In the genomic region with DNA sequence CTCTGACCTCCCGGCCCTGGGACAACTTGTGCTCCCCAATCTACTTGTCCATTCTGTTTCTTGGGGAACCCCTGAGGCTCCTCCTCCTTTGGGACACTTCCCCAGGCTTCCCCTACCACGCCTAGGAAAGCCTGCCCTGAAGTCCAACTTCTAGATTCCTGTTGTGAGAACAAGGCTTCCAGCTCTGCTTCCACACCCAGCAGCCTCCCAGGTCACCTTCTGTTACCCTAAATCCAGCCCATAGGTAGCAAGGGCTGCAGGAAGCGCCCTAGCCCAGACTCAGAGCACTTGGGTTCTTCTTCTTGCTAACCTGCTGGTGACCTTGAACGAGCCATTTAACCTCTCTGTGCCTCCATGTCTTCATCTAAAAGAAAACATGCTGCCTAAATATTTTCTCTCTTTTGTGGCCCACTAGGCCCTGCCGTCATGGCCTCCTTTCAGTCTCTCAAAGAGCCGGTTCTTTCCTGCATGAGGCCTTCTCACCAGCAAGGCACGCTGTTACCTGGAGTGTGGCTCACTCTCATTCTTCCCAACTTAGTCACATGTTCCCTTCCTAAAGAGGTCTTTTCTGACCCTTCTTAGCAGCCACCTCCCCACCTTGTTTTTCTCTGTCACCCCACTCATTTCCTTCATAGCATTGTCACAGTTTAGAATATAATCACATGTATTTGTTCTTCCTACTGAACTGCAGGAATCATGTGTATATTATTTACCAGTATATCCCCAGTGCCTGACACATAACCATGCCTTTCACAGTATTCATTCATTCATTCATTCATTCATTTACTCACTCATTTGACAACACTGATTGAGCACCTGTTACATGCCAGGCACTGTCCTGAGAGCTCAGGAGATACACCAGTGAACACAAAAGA, we compare ENCODE assay signal across 9 cellular contexts. TPM values are rescaled to one million over a fixed set of nuclear protein-coding genes. Genes with fewer than 3 reads are reported as not detected.
DNase-seq lines count a peak whose midpoint lies in the region; ATAC-seq, FAIRE-seq and TF ChIP-seq lines count a peak whose summit lies in the region.
"Had no signal": no experiment of that assay in that cellular context is flagged by ENCODE, and none has a peak within 500 bp of the region (broad histone marks: within the 10 kb centered on the region; RNA-seq: fewer than 3 reads in every experiment).

No MANE protein-coding gene starts in this region.

- H3K4me1 ChIP-seq in kidney (ENCODE audit: control insufficient read depth in 1 of 2, insufficient read depth in 1 of 2, low read depth in 1 of 2, low read length in 2 of 2), result peaks cover 20 to 44% of the 10 kb centered on the region in 2 donors
- H3K4me1 ChIP-seq in stomach smooth muscle (ENCODE audit: control insufficient read depth, insufficient read depth, low read length), result peaks cover 47% of the 10 kb centered on the region

- H3K36me3 ChIP-seq in kidney (ENCODE audit: control insufficient read depth in 1 of 2, insufficient read depth in 2 of 2, low read length in 2 of 2), result peaks cover 7 to 12% of the 10 kb centered on the region in 2 donors
- peaks cover 11 to 14% of the 10 kb centered on the region in 2 donors for H3K36me3 ChIP-seq in stomach smooth muscle (ENCODE audit: control insufficient read depth in 2 of 2, insufficient read depth in 2 of 2, low read length in 2 of 2)

- intact Hi-C loops in activated T-helper 2 cell treated with anti-CD3 and anti-CD28 coated beads, Interferon-gamma antibody, Interleukin-2, Interleukin-4, amounts not matched to agents 10 μg/mL and 5 μg/mL and 100 μg/mL, durations not matched to agents 14 hours and 24 hours and 36 hours (cut with micrococcal nuclease), result loop anchor here (2.0 kb wide), 1 partner anchor 13 kb away; no protein-coding TSS in a partner anchor
- intact Hi-C loops in kidney (cut with DNase I), result loop anchor here (5.0 kb wide), 1 partner anchor 34 kb away; no protein-coding TSS in a partner anchor

- FAIRE-seq in kidney (lab: Jason Lieb, UNC), result no peak

- H3K4me3 Mint-ChIP-seq in T-helper 1 cell treated with Interleukin-12 subunit alpha and Interleukin-12 subunit beta and Interleukin-4 antibody, amounts not matched to agents 30 μg/mL and 1 μg/mL, for 36 hours, result peak overlapping the region; percentile 83
- H3K4me3 Mint-ChIP-seq in activated T-helper 2 cell treated with anti-CD3 and anti-CD28 coated beads, Interferon-gamma antibody, Interleukin-2, Interleukin-4, amounts not matched to agents 10 μg/mL and 5 μg/mL and 100 μg/mL, durations not matched to agents 14 hours and 24 hours and 36 hours (ENCODE audit: low read depth), result peak overlapping the region; percentile 78

- H3K9ac ChIP-seq in kidney (ENCODE audit: low read length in 2 of 2) (peak overlapping the region; percentile 30 to 96), stomach smooth muscle (ENCODE audit: low read length in 2 of 2) (peak overlapping the region; percentile 80 to 85)

- DNase-seq in T-helper 1 cell (no peak), kidney (no peak), amygdala (lab: John Stamatoyannopoulos, UW) (no peak), hepatic stellate cell (ENCODE audit: low spot score) (no peak)
- DNase-seq in activated T-helper 2 cell treated with anti-CD3 and anti-CD28 coated beads, Interferon-gamma antibody, Interleukin-2, Interleukin-4, amounts not matched to agents 10 μg/mL and 5 μg/mL and 100 μg/mL, durations not matched to agents 14 hours and 24 hours and 36 hours (ENCODE audit: low spot score), result no peak
- DNase-seq: DND-41 had no signal

- no peaks in the 10 kb centered on the region for H3K27me3 ChIP-seq in stomach smooth muscle (ENCODE audit: control insufficient read depth in 1 of 2, insufficient read depth in 2 of 2, low read length in 2 of 2)

- peaks cover 30% of the 10 kb centered on the region for H3K36me3 Mint-ChIP-seq in T-helper 1 cell treated with Interleukin-12 subunit alpha and Interleukin-12 subunit beta and Interleukin-4 antibody, amounts not matched to agents 30 μg/mL and 1 μg/mL, for 36 hours (ENCODE audit: low read depth)
- peaks cover 24% of the 10 kb centered on the region for H3K36me3 Mint-ChIP-seq in activated T-helper 2 cell treated with anti-CD3 and anti-CD28 coated beads, Interferon-gamma antibody, Interleukin-2, Interleukin-4, amounts not matched to agents 10 μg/mL and 5 μg/mL and 100 μg/mL, durations not matched to agents 14 hours and 24 hours and 36 hours (ENCODE audit: low read depth)

- ATAC-seq in GM19395 (IDR thresholded peaks at IDR 0.05; ENCODE audit: unreplicated experiment), result no peak

- H3K27ac Mint-ChIP-seq in T-helper 1 cell treated with Interleukin-12 subunit alpha and Interleukin-12 subunit beta and Interleukin-4 antibody, amounts not matched to agents 30 μg/mL and 1 μg/mL, for 36 hours, result peak overlapping the region; percentile 81
- peak overlapping the region; percentile 83 for H3K27ac Mint-ChIP-seq in activated T-helper 2 cell treated with anti-CD3 and anti-CD28 coated beads, Interferon-gamma antibody, Interleukin-2, Interleukin-4, amounts not matched to agents 10 μg/mL and 5 μg/mL and 100 μg/mL, durations not matched to agents 14 hours and 24 hours and 36 hours

- H3K4me1 Mint-ChIP-seq in T-helper 1 cell treated with Interleukin-12 subunit alpha and Interleukin-12 subunit beta and Interleukin-4 antibody, amounts not matched to agents 30 μg/mL and 1 μg/mL, for 36 hours (ENCODE audit: low read depth), result peaks cover 63% of the 10 kb centered on the region
- peaks cover 63% of the 10 kb centered on the region for H3K4me1 Mint-ChIP-seq in activated T-helper 2 cell treated with anti-CD3 and anti-CD28 coated beads, Interferon-gamma antibody, Interleukin-2, Interleukin-4, amounts not matched to agents 10 μg/mL and 5 μg/mL and 100 μg/mL, durations not matched to agents 14 hours and 24 hours and 36 hours (ENCODE audit: low read depth)

- no peak for TF ChIP-seq CTCF in kidney (IDR thresholded peaks at IDR 0.05; ENCODE audit: borderline replicate concordance, extremely low read depth, insufficient read depth)

- H3K9me3 Mint-ChIP-seq in T-helper 1 cell treated with Interleukin-12 subunit alpha and Interleukin-12 subunit beta and Interleukin-4 antibody, amounts not matched to agents 30 μg/mL and 1 μg/mL, for 36 hours, result no peaks in the 10 kb centered on the region
- H3K9me3 Mint-ChIP-seq in activated T-helper 2 cell treated with anti-CD3 and anti-CD28 coated beads, Interferon-gamma antibody, Interleukin-2, Interleukin-4, amounts not matched to agents 10 μg/mL and 5 μg/mL and 100 μg/mL, durations not matched to agents 14 hours and 24 hours and 36 hours, result no peaks in the 10 kb centered on the region

- H3K4me3 ChIP-seq in kidney (ENCODE audit: low read length in 2 of 2), result peak overlapping the region; percentile 77 to 85
- H3K4me3 ChIP-seq in stomach smooth muscle (ENCODE audit: low read length in 2 of 2), result peak overlapping the region; percentile 78 to 88

- H3K27me3 Mint-ChIP-seq in T-helper 1 cell treated with Interleukin-12 subunit alpha and Interleukin-12 subunit beta and Interleukin-4 antibody, amounts not matched to agents 30 μg/mL and 1 μg/mL, for 36 hours (ENCODE audit: low read depth), result peaks cover 5% of the 10 kb centered on the region
- H3K27me3 Mint-ChIP-seq in activated T-helper 2 cell treated with anti-CD3 and anti-CD28 coated beads, Interferon-gamma antibody, Interleukin-2, Interleukin-4, amounts not matched to agents 10 μg/mL and 5 μg/mL and 100 μg/mL, durations not matched to agents 14 hours and 24 hours and 36 hours (ENCODE audit: low read depth), result no peaks in the 10 kb centered on the region

- H3K9me3 ChIP-seq in kidney (ENCODE audit: control insufficient read depth in 1 of 2, low read length in 2 of 2), result no peaks in the 10 kb centered on the region
- no peaks in the 10 kb centered on the region for H3K9me3 ChIP-seq in stomach smooth muscle (ENCODE audit: control insufficient read depth in 2 of 2, low read length in 2 of 2)

- peak overlapping the region; percentile 94 to 97 for H3K27ac ChIP-seq in kidney (ENCODE audit: low read depth in 2 of 2, low read length in 2 of 2)
- H3K27ac ChIP-seq in stomach smooth muscle (ENCODE audit: low read length), result peak overlapping the region; percentile 76

RNA-seq across cellular contexts. Expression of gene CAPN2, which starts 1.4 kb away (rescaled TPM):
- total RNA-seq in activated T-helper 2 cell treated with anti-CD3 and anti-CD28 coated beads, Interferon-gamma antibody, Interleukin-2, Interleukin-4, amounts not matched to agents 10 μg/mL and 5 μg/mL and 100 μg/mL, durations not matched to agents 14 hours and 24 hours and 36 hours, result 91.3 and 93.5 TPM in 2 replicates
- total RNA-seq in kidney, result 276 TPM
- 175 TPM for polyA plus RNA-seq in kidney (ENCODE audit: insufficient read depth, low read depth, low replicate concordance)

RNA-seq across cellular contexts. Expression of gene CAPN8, which starts 48.3 kb away (rescaled TPM):
- not detected in 2 replicates for total RNA-seq in activated T-helper 2 cell treated with anti-CD3 and anti-CD28 coated beads, Interferon-gamma antibody, Interleukin-2, Interleukin-4, amounts not matched to agents 10 μg/mL and 5 μg/mL and 100 μg/mL, durations not matched to agents 14 hours and 24 hours and 36 hours
- 56.1 TPM for total RNA-seq in kidney
- 0.84 TPM for polyA plus RNA-seq in kidney (ENCODE audit: insufficient read depth, low read depth, low replicate concordance)

Comparison
In these comparisons a context has a peak if more than half of its experiments do, and no peak if none do; other contexts are left out.
1. RNA of gene CAPN8, which starts 48.3 kb away (total RNA-seq): 56.1 TPM in kidney (single experiment); not detected in activated T-helper 2 cell treated with anti-CD3 and anti-CD28 coated beads, Interferon-gamma antibody, Interleukin-2, Interleukin-4, amounts not matched to agents 10 μg/mL and 5 μg/mL and 100 μg/mL, durations not matched to agents 14 hours and 24 hours and 36 hours; every median in the first group is over 10 times any median in the second.